10 cellular contexts compared by ENCODE assay signal in genomic region chr2:171347158-171347557, GRCh38.
DNase-seq lines count a peak whose midpoint lies in the region; ATAC-seq and TF ChIP-seq lines count a peak whose summit lies in the region.
"Had no signal": no experiment of that assay in that cellular context is flagged by ENCODE, and none has a peak within 500 bp of the region (broad histone marks: within the 10 kb centered on the region; RNA-seq: fewer than 3 reads in every experiment).

No MANE protein-coding gene starts in this region.

- peaks cover 19% of the 10 kb centered on the region for H3K4me1 ChIP-seq in muscle layer of colon (ENCODE audit: insufficient read depth, low read length)

- H3K4me3 Mint-ChIP-seq in T-helper 17 cell = no peak overlapping the region
- no peak overlapping the region for H3K4me3 Mint-ChIP-seq in type B pancreatic cell

- H3K27me3 ChIP-seq in GM06990 (replicated peaks; ENCODE audit: control insufficient read depth, insufficient read depth, low read length) (no peaks in the 10 kb centered on the region), muscle layer of colon (ENCODE audit: control insufficient read depth in 1 of 2, insufficient read depth in 2 of 2, low read length in 2 of 2) (no peaks in the 10 kb centered on the region)
- H3K27me3 ChIP-seq: gastrocnemius medialis, MG63 had no signal

- H3K27ac Mint-ChIP-seq in T-helper 17 cell = peak overlapping the region; percentile 73
- no peak overlapping the region for H3K27ac Mint-ChIP-seq in type B pancreatic cell

- H3K36me3 ChIP-seq in GM06990 (ENCODE audit: control insufficient read depth, insufficient read depth, low read length) = no peaks in the 10 kb centered on the region
- no peaks in the 10 kb centered on the region for H3K36me3 ChIP-seq in muscle layer of colon (ENCODE audit: insufficient read depth, low read length)
- H3K36me3 ChIP-seq: gastrocnemius medialis, MG63 had no signal

- no peaks in the 10 kb centered on the region for H3K9me3 Mint-ChIP-seq in type B pancreatic cell

- H3K4me3 ChIP-seq in GM06990 (replicated peaks; ENCODE audit: low read depth, low read length) (no peak overlapping the region), muscle layer of colon (ENCODE audit: low read depth in 1 of 2, low read length in 2 of 2) (no peak overlapping the region)
- H3K4me3 ChIP-seq: gastrocnemius medialis, MG63 had no signal

- ATAC-seq in GM21825 (IDR thresholded peaks at IDR 0.05; ENCODE audit: unreplicated experiment) = peak; percentile 60
- no peak for ATAC-seq in T-helper 17 cell
- ATAC-seq in omental fat pad (ENCODE audit: low FRiP score) = no peak

- no peak for TF ChIP-seq CTCF in GM06990 (IDR thresholded peaks at IDR 0.05; ENCODE audit: insufficient read depth, low read length, poor library complexity, severe bottlenecking)
- TF ChIP-seq CTCF in type B pancreatic cell (conservative IDR thresholded peaks at IDR 0.05) = no peak
- TF ChIP-seq CTCF in omental fat pad (IDR thresholded peaks at IDR 0.05) = no peak

- intact Hi-C loops in posterior cingulate gyrus (cut with DNase I) = no loop called here

- H3K27me3 Mint-ChIP-seq in T-helper 17 cell (no peaks in the 10 kb centered on the region), type B pancreatic cell (no peaks in the 10 kb centered on the region)

- H3K4me1 Mint-ChIP-seq in T-helper 17 cell (peaks cover 17% of the 10 kb centered on the region), type B pancreatic cell (ENCODE audit: unreplicated experiment) (no peaks in the 10 kb centered on the region)

- H3K36me3 Mint-ChIP-seq in T-helper 17 cell (ENCODE audit: low read depth) (peaks cover 1% of the 10 kb centered on the region), type B pancreatic cell (peaks cover 3% of the 10 kb centered on the region)

- H3K9me3 ChIP-seq in T-helper 17 cell (ENCODE audit: control insufficient read depth, low read length, poor library complexity, severe bottlenecking) (no peaks in the 10 kb centered on the region), muscle layer of colon (ENCODE audit: low read length) (no peaks in the 10 kb centered on the region)
- H3K9me3 ChIP-seq: gastrocnemius medialis, MG63 had no signal

- H3K9ac ChIP-seq in muscle layer of colon (ENCODE audit: low read length) = no peak overlapping the region

- peak overlapping the region; percentile 43 for H3K27ac ChIP-seq in muscle layer of colon (ENCODE audit: low read depth, low read length)

- DNase-seq in GM06990 (ENCODE audit: extremely low read depth, insufficient read length) (peak; percentile 39), T-helper 17 cell (no peak), type B pancreatic cell (ENCODE audit: extremely low spot score, unreplicated experiment) (no peak), omental fat pad (ENCODE audit: low spot score) (no peak), posterior cingulate gyrus (no peak), activated gamma-delta T cell treated with Interleukin-2 at 50 U/mL for 16 hours (no peak)
